ENCODE assay signal across 8 cellular contexts in genomic region chr14:61761959-61762786, GRCh38. TPM values are rescaled to one million over a fixed set of nuclear protein-coding genes. Genes with fewer than 3 reads are reported as not detected.
DNase-seq lines count a peak whose midpoint lies in the region; ATAC-seq and TF ChIP-seq lines count a peak whose summit lies in the region.

A gene with protein sequence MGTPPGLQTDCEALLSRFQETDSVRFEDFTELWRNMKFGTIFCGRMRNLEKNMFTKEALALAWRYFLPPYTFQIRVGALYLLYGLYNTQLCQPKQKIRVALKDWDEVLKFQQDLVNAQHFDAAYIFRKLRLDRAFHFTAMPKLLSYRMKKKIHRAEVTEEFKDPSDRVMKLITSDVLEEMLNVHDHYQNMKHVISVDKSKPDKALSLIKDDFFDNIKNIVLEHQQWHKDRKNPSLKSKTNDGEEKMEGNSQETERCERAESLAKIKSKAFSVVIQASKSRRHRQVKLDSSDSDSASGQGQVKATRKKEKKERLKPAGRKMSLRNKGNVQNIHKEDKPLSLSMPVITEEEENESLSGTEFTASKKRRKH (plus strand): TSS chr14:61762420. CDS start chr14:61762461, 41 bp downstream.

- H3K4me1 Mint-ChIP-seq in activated naive CD8-positive, alpha-beta T cell (ENCODE audit: low read depth) = peaks cover 51% of the 10 kb centered on the region

- H3K4me3 ChIP-seq in suprapubic skin = peak within 1 kb of the TSS; percentile 91

- peaks cover 44% of the 10 kb centered on the region for H3K4me1 ChIP-seq in suprapubic skin

- peak within 1 kb of the TSS; percentile 96 for H3K27ac Mint-ChIP-seq in activated naive CD8-positive, alpha-beta T cell

- DNase-seq in GM10266 (ENCODE audit: extremely low spot score) = peak; percentile 94
- peak; percentile 99 for DNase-seq in NCI-H1092 treated with DMSO at 0.1 percent for 48 hours (lab: John Stamatoyannopoulos, UW)
- DNase-seq in glomerular endothelial cell (ENCODE audit: extremely low read depth, low read depth, low spot score) = peak; percentile 92
- DNase-seq in nucleus accumbens (lab: John Stamatoyannopoulos, UW) = peak in 55 of 56 donors; percentile 64 to 98 (median 92)
- DNase-seq in suprapubic skin (ENCODE audit: low spot score in 2 of 2) = peak; percentile 98

- no peaks in the 10 kb centered on the region for H3K27me3 Mint-ChIP-seq in activated naive CD8-positive, alpha-beta T cell

- H3K27me3 ChIP-seq in suprapubic skin = no peaks in the 10 kb centered on the region

- no peaks in the 10 kb centered on the region for H3K36me3 Mint-ChIP-seq in activated naive CD8-positive, alpha-beta T cell

- TF ChIP-seq EP300 in suprapubic skin (IDR thresholded peaks at IDR 0.05) = no peak

- H3K9me3 Mint-ChIP-seq in activated naive CD8-positive, alpha-beta T cell (ENCODE audit: low read depth) = no peaks in the 10 kb centered on the region

- no peaks in the 10 kb centered on the region for H3K36me3 ChIP-seq in suprapubic skin

- peak; percentile 99 for ATAC-seq in HG02623 (IDR thresholded peaks at IDR 0.05; ENCODE audit: unreplicated experiment)
- peak; percentile 96 for ATAC-seq in SK-N-SH treated with all-trans-retinoic acid at 6 μM for 48 hours

- under 1% methylated on average over 32 of the region's 49 CpGs for WGBS in suprapubic skin

- TF ChIP-seq POLR2A in suprapubic skin (IDR thresholded peaks at IDR 0.05) = peak in 1 of 2 donors; percentile 81

- H3K27ac ChIP-seq in suprapubic skin = peak within 1 kb of the TSS; percentile 79

- TF ChIP-seq CTCF in GM10266 (IDR thresholded peaks at IDR 0.05; ENCODE audit: control insufficient read depth, insufficient read depth, low read depth, missing control alignments) (no peak), suprapubic skin (IDR thresholded peaks at IDR 0.05) (no peak)

- peak within 1 kb of the TSS; percentile 99 for H3K4me3 Mint-ChIP-seq in activated naive CD8-positive, alpha-beta T cell

- no peaks in the 10 kb centered on the region for H3K9me3 ChIP-seq in suprapubic skin

TF ChIP-seq in SK-N-SH treated with all-trans-retinoic acid at 6 μM for 48 hours, 23 proteins besides CTCF, POLR2A, EP300 and RAD21:
- TF ChIP-seq ESRRG (CRISPR knock-in tag; IDR thresholded peaks at IDR 0.05) (no peak), ISL1 (CRISPR knock-in tag; IDR thresholded peaks at IDR 0.05) (no peak)

RNA-seq across cellular contexts. Expression of the gene that starts here (rescaled TPM):
- total RNA-seq in glomerular endothelial cell (9.7 and 12.1 TPM in 2 replicates), suprapubic skin (1 to 10 TPM; 5.2 to 9.3 (median 6.5) TPM)

Comparison
In these comparisons a context has a peak if more than half of its experiments do, and no peak if none do; other contexts are left out.
1. Peak in every context shown above with its lines: DNase-seq, ATAC-seq, H3K4me3 ChIP-seq and H3K27ac ChIP-seq.